Comparison of ENCODE assay signal across 17 cellular contexts in genomic region chr17:40817103-40817682, GRCh38. TPM values are rescaled to one million over a fixed set of nuclear protein-coding genes. Genes with fewer than 3 reads are reported as not detected.
DNase-seq lines count a peak whose midpoint lies in the region; ATAC-seq and TF ChIP-seq lines count a peak whose summit lies in the region.
"Had no signal": no experiment of that assay in that cellular context is flagged by ENCODE, and none has a peak within 500 bp of the region (broad histone marks: within the 10 kb centered on the region; RNA-seq: fewer than 3 reads in every experiment).

No MANE protein-coding gene starts in this region.

- intact Hi-C loops in PC-9 (cut with micrococcal nuclease; ENCODE audit: unreplicated experiment): no loop called here

- H4K20me1 ChIP-seq in PC-9 (ENCODE audit: insufficient read depth): no peaks in the 10 kb centered on the region

- no peaks in the 10 kb centered on the region for H3K9me2 ChIP-seq in PC-9 (ENCODE audit: insufficient read depth)

- H3K79me2 ChIP-seq in PC-9 (ENCODE audit: low read depth): peaks cover 43% of the 10 kb centered on the region

- peaks cover 21% of the 10 kb centered on the region for H3K27me3 Mint-ChIP-seq in activated T-cell treated with anti-CD3 and anti-CD28 coated beads, Interleukin-2, amount 50 U/mL, for 4 hours (ENCODE audit: low read depth)
- H3K27me3 Mint-ChIP-seq in chondrocyte (ENCODE audit: low read depth): no peaks in the 10 kb centered on the region

- no peak for TF ChIP-seq CTCF in PC-9 (conservative IDR thresholded peaks at IDR 0.05)
- no peak for TF ChIP-seq CTCF in chondrocyte (IDR thresholded peaks at IDR 0.05)
- TF ChIP-seq CTCF in foreskin keratinocyte (conservative IDR thresholded peaks at IDR 0.05): no peak

- H3K27me3 ChIP-seq in PC-9 (ENCODE audit: insufficient read depth, low read depth) (no peaks in the 10 kb centered on the region), skeletal muscle satellite cell (ENCODE audit: control insufficient read depth, insufficient read depth, low read length) (no peaks in the 10 kb centered on the region), foreskin keratinocyte (no peaks in the 10 kb centered on the region)

- no peak overlapping the region for H3K9ac ChIP-seq in skeletal muscle satellite cell (ENCODE audit: low read depth, low read length)

- H3K27ac Mint-ChIP-seq in chondrocyte (ENCODE audit: unreplicated experiment): no peak overlapping the region
- H3K27ac Mint-ChIP-seq: dendritic cell treated with granulocyte-macrophage colony-stimulating factor and Interleukin-4, amounts not matched to agents 40 ng/mL and 50 ng/mL, for 4 days had no signal

- H2AFZ ChIP-seq in PC-9: no peak overlapping the region

- peaks cover 23% of the 10 kb centered on the region for H3K4me1 Mint-ChIP-seq in activated T-cell treated with anti-CD3 and anti-CD28 coated beads, Interleukin-2, amount 50 U/mL, for 4 hours (ENCODE audit: low read depth)
- H3K4me1 Mint-ChIP-seq in chondrocyte (ENCODE audit: low read depth): peaks cover 36% of the 10 kb centered on the region

- ATAC-seq in activated T-cell treated with anti-CD3 and anti-CD28 coated beads, Interleukin-2, amount 50 U/mL, for 4 hours: no peak
- no peak for ATAC-seq in foreskin keratinocyte

- no peaks in the 10 kb centered on the region for H3K9me3 Mint-ChIP-seq in activated T-cell treated with anti-CD3 and anti-CD28 coated beads, Interleukin-2, amount 50 U/mL, for 4 hours
- no peaks in the 10 kb centered on the region for H3K9me3 Mint-ChIP-seq in chondrocyte (ENCODE audit: low read depth)

- DNase-seq in activated T-cell treated with anti-CD3 and anti-CD28 coated beads, Interleukin-2, amount 50 U/mL, for 4 hours: no peak
- DNase-seq in activated T-cell treated with anti-CD3 and anti-CD28 coated beads for 4 hours: no peak
- DNase-seq in PC-9: no peak
- no peak for DNase-seq in chondrocyte (ENCODE audit: low spot score)
- DNase-seq in foreskin keratinocyte: no peak
- DNase-seq in MV-4-11 (lab: John Stamatoyannopoulos, UW): no peak
- DNase-seq in NCI-H446 (lab: John Stamatoyannopoulos, UW): no peak
- DNase-seq: DMS 273 treated with DMSO at 0.1 percent for 48 hours; mesenchymal stem cell; NCI-H1092 treated with DMSO at 0.1 percent for 48 hours; NCI-H226; stimulated activated CD4-positive, alpha-beta T cell treated with anti-CD3 and anti-CD28 coated beads, Interleukin-15, amount 100 ng/mL, for 24 hours had no signal

- peaks cover 8% of the 10 kb centered on the region; the same call in 1 of the 2 replicates for H3K36me3 ChIP-seq in PC-9 (ENCODE audit: low read depth)
- H3K36me3 ChIP-seq in skeletal muscle satellite cell (ENCODE audit: insufficient read depth, low read length): peaks cover 5% of the 10 kb centered on the region

- CTCF ChIA-PET in PC-9 (lab: Charles Lee): no interaction called here

- peak overlapping the region; percentile 83; the same call in 1 of the 2 replicates for H3K4me3 ChIP-seq in PC-9
- no peak overlapping the region for H3K4me3 ChIP-seq in skeletal muscle satellite cell (ENCODE audit: low read length)

- no TSS peak for BruUV-seq in PC-9 (replicated peaks; lab: Mats Ljungman, UMichigan)

- H3F3A ChIP-seq in PC-9 (ENCODE audit: insufficient read depth, low read depth): peaks cover 59% of the 10 kb centered on the region

- H3K4me2 ChIP-seq in PC-9: peak overlapping the region; percentile 80
- peak overlapping the region; percentile 89 for H3K4me2 ChIP-seq in skeletal muscle satellite cell (ENCODE audit: low read length)

- H3K4me1 ChIP-seq in PC-9 (replicated peaks; ENCODE audit: insufficient read depth) (peaks cover 25% of the 10 kb centered on the region), skeletal muscle satellite cell (ENCODE audit: control insufficient read depth, insufficient read depth, low read length) (peaks cover 8% of the 10 kb centered on the region), foreskin keratinocyte (peaks cover 17% of the 10 kb centered on the region)

- H3K36me3 Mint-ChIP-seq in activated T-cell treated with anti-CD3 and anti-CD28 coated beads, Interleukin-2, amount 50 U/mL, for 4 hours (ENCODE audit: insufficient read depth): peaks cover 22% of the 10 kb centered on the region
- peaks cover 8% of the 10 kb centered on the region for H3K36me3 Mint-ChIP-seq in chondrocyte (ENCODE audit: low read depth)

- POLR2A ChIA-PET in PC-9 (lab: Charles Lee; ENCODE audit: unreplicated experiment): no interaction called here

- H3K27ac ChIP-seq in PC-9 (no peak overlapping the region), foreskin keratinocyte (no peak overlapping the region)

- H3K9me3 ChIP-seq in PC-9 (ENCODE audit: insufficient read depth, low read depth) (no peaks in the 10 kb centered on the region), skeletal muscle satellite cell (replicated peaks; ENCODE audit: low read length) (no peaks in the 10 kb centered on the region)

- peak overlapping the region; percentile 65 for H3K4me3 Mint-ChIP-seq in activated T-cell treated with anti-CD3 and anti-CD28 coated beads, Interleukin-2, amount 50 U/mL, for 4 hours
- peak overlapping the region; percentile 51 for H3K4me3 Mint-ChIP-seq in chondrocyte (ENCODE audit: unreplicated experiment)

RNA-seq across cellular contexts. Expression of gene KRT10, which starts 5.2 kb away (rescaled TPM):
- total RNA-seq in activated T-cell treated with anti-CD3 and anti-CD28 coated beads, Interleukin-2, amount 50 U/mL, for 4 hours: 10 to 100 TPM; 48.7 to 50.0 (median 49.7) TPM
- total RNA-seq in PC-9 (2021) (22.5 and 49.4 TPM in 2 replicates), chondrocyte (52.9 to 80.2 TPM (median 55.0 TPM) in 3 replicates), foreskin keratinocyte (33.0 and 35.9 TPM in 2 replicates)
- total RNA-seq in skeletal muscle satellite cell (2012; rRNA removed): 3.8 and 6.8 TPM in 2 replicates
- polyA plus RNA-seq in foreskin keratinocyte: 71.3 and 72.4 TPM in 2 replicates

RNA-seq across cellular contexts. Expression of gene KRT28, which starts 17.4 kb away (rescaled TPM):
- not detected for total RNA-seq in activated T-cell treated with anti-CD3 and anti-CD28 coated beads, Interleukin-2, amount 50 U/mL, for 4 hours
- not detected in 2 replicates for total RNA-seq in PC-9 (2021)
- total RNA-seq in chondrocyte: not detected in 3 replicates
- total RNA-seq in skeletal muscle satellite cell (2012; rRNA removed): not detected in 2 replicates
- total RNA-seq in foreskin keratinocyte: not detected in 2 replicates
- not detected in 2 replicates for polyA plus RNA-seq in foreskin keratinocyte
- total RNA-seq: activated CD8-positive, alpha-beta memory T cell treated with anti-CD3 and anti-CD28 coated beads for 36 hours; ureter had no signal
- polyA plus RNA-seq: AG04450 had no signal

RNA-seq across cellular contexts. Expression of gene KRT27, which starts 34.8 kb away (rescaled TPM):
- not detected for total RNA-seq in activated T-cell treated with anti-CD3 and anti-CD28 coated beads, Interleukin-2, amount 50 U/mL, for 4 hours
- not detected in 2 replicates for total RNA-seq in PC-9 (2021)
- total RNA-seq in chondrocyte: not detected in 3 replicates
- total RNA-seq in skeletal muscle satellite cell (2012; rRNA removed): not detected in 2 replicates
- not detected in 2 replicates for total RNA-seq in foreskin keratinocyte
- not detected in 2 replicates for polyA plus RNA-seq in foreskin keratinocyte
- total RNA-seq: activated CD8-positive, alpha-beta memory T cell treated with anti-CD3 and anti-CD28 coated beads for 36 hours had no signal
- polyA plus RNA-seq: AG04450 had no signal

RNA-seq across cellular contexts. Expression of gene KRT26, which starts 45.2 kb away (rescaled TPM):
- not detected for total RNA-seq in activated T-cell treated with anti-CD3 and anti-CD28 coated beads, Interleukin-2, amount 50 U/mL, for 4 hours
- total RNA-seq in PC-9 (2021): not detected in 2 replicates
- total RNA-seq in chondrocyte: not detected in 3 replicates
- not detected in 2 replicates for total RNA-seq in skeletal muscle satellite cell (2012; rRNA removed)
- total RNA-seq in foreskin keratinocyte: not detected in 2 replicates
- not detected in 2 replicates for polyA plus RNA-seq in foreskin keratinocyte
- total RNA-seq: activated CD8-positive, alpha-beta memory T cell treated with anti-CD3 and anti-CD28 coated beads for 36 hours; ureter had no signal
- polyA plus RNA-seq: AG04450 had no signal

RNA-seq across cellular contexts. Expression of gene KRT12, which starts 49.8 kb away (rescaled TPM):
- not detected for total RNA-seq in activated T-cell treated with anti-CD3 and anti-CD28 coated beads, Interleukin-2, amount 50 U/mL, for 4 hours
- total RNA-seq in PC-9 (2021) (not detected in 2 replicates), chondrocyte (not detected in 3 replicates), foreskin keratinocyte (not detected in 2 replicates)
- total RNA-seq in skeletal muscle satellite cell (2012; rRNA removed): not detected in 2 replicates
- not detected in 2 replicates for polyA plus RNA-seq in foreskin keratinocyte
- total RNA-seq: activated CD8-positive, alpha-beta memory T cell treated with anti-CD3 and anti-CD28 coated beads for 36 hours; ureter had no signal
- polyA plus RNA-seq: AG04450 had no signal
